23 cellular contexts compared by ENCODE assay signal in the genomic region with DNA sequence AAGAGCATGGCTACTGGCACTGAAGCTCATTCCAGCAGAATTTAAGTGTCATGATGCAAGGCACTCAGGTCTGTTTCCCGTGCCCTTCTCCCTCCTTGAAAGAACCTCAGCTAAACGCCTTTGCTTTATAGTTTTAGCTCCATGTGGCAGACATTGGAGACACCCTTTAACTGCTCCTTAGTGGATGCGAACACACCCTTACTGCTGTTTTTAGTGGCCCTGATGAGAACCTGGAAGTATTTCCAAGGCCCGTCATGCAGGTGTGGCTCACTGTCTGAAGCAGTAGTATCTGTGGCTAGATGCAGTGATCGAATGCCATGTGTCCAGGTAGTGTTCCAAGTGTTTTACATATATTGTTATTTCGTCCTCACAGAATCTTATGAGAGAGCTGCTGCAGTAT. TPM values are rescaled to one million over a fixed set of nuclear protein-coding genes. Genes with fewer than 3 reads are reported as not detected.
"Had no signal": no experiment of that assay in that cellular context is flagged by ENCODE, and none has a peak within 500 bp of the region (broad histone marks: within the 10 kb centered on the region; RNA-seq: fewer than 3 reads in every experiment).

No MANE protein-coding gene starts in this region.

- H3K4me1 ChIP-seq: Peyer's patch, SJCRH30 had no signal

- H3K27ac ChIP-seq: adrenal gland, Peyer's patch, RWPE1, SJCRH30, VCaP had no signal

- H3K4me1 Mint-ChIP-seq: activated naive CD8-positive, alpha-beta T cell treated with anti-CD3 and anti-CD28 coated beads, Interleukin-2, amount 10 ng/mL, durations not matched to agents 7 days and 5 days had no signal

- DNase-seq: activated CD4-positive, CD25-positive, alpha-beta regulatory T cell; activated CD8-positive, alpha-beta memory T cell treated with anti-CD3 and anti-CD28 coated beads, Interleukin-2, amount 50 U/mL, for 48 hours; activated CD8-positive, alpha-beta T cell treated with anti-CD3 and anti-CD28 coated beads for 36 hours; activated naive CD4-positive, alpha-beta T cell treated with anti-CD3 and anti-CD28 coated beads, Interleukin-2, amount 50 U/mL, for 16 hours; activated naive CD8-positive, alpha-beta T cell treated with anti-CD3 and anti-CD28 coated beads, Interleukin-2, amount 10 ng/mL, durations not matched to agents 7 days and 5 days; activated T-cell treated with anti-CD3 and anti-CD28 coated beads, Interleukin-2, amount 50 U/mL, for 1 hour; adrenal gland; aorta; central memory CD4-positive, alpha-beta T cell; Kasumi-1; NCI-H1048; NCI-H1694; NCI-H2171; NCI-H82; Peyer's patch; Right ventricle myocardium superior; SJCRH30; SK-N-SH; T-helper 1 cell had no signal

- ATAC-seq: activated CD8-positive, alpha-beta T cell treated with anti-CD3 and anti-CD28 coated beads for 36 hours; K562 had no signal

- H3K27ac Mint-ChIP-seq: activated CD8-positive, alpha-beta T cell treated with anti-CD3 and anti-CD28 coated beads for 36 hours; activated naive CD8-positive, alpha-beta T cell treated with anti-CD3 and anti-CD28 coated beads, Interleukin-2, amount 10 ng/mL, durations not matched to agents 7 days and 5 days had no signal

- H3K9me3 Mint-ChIP-seq: activated CD8-positive, alpha-beta T cell treated with anti-CD3 and anti-CD28 coated beads for 36 hours; activated naive CD8-positive, alpha-beta T cell treated with anti-CD3 and anti-CD28 coated beads, Interleukin-2, amount 10 ng/mL, durations not matched to agents 7 days and 5 days had no signal

- H3K36me3 ChIP-seq: adrenal gland, Peyer's patch, SJCRH30 had no signal

- H3K27me3 ChIP-seq: adrenal gland, Peyer's patch, SJCRH30 had no signal

- H3K27me3 Mint-ChIP-seq: activated naive CD8-positive, alpha-beta T cell treated with anti-CD3 and anti-CD28 coated beads, Interleukin-2, amount 10 ng/mL, durations not matched to agents 7 days and 5 days had no signal

- H3K4me3 ChIP-seq: adrenal gland, K562, Peyer's patch, SJCRH30 had no signal

- H3K4me3 Mint-ChIP-seq: activated CD8-positive, alpha-beta T cell treated with anti-CD3 and anti-CD28 coated beads for 36 hours; activated naive CD8-positive, alpha-beta T cell treated with anti-CD3 and anti-CD28 coated beads, Interleukin-2, amount 10 ng/mL, durations not matched to agents 7 days and 5 days had no signal

- H3K9me3 ChIP-seq: adrenal gland, Peyer's patch, SJCRH30, SK-N-SH had no signal

RNA-seq across cellular contexts. Expression of a gene that starts 28.3 kb away (rescaled TPM):
- total RNA-seq: bronchial epithelial cell had no signal
